8 cellular contexts compared by ENCODE assay signal in the genomic region with DNA sequence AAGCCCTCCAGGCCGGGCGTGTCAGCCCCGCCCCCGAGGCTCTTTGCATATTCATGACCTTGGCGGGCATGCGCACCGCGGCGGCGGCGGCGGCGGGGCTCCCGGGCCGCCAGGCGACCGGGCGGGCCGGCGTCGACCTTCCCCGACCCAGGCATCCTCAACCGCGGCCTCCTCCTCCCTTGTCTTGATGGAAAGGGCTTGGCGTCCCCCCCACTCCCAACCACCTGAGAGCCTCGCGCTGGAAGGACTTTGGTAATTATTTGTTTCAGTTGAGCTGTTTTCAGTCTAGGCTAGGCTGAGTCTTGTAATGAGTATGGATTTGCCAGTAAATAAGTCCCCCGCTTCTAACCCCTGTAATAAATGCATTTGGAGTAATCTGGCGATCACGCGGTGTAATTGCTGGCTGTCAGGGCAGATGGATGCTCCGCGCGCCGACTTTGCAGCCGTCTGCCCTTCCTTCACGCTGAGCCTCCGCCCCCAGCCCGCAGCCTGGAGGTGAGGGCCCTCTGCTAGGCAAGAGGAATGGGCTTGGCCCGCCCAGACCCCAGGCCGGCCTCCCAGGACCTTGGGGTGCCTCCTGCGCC. TPM values are rescaled to one million over a fixed set of nuclear protein-coding genes. Genes with fewer than 3 reads are reported as not detected.
DNase-seq lines count a peak whose midpoint lies in the region; ATAC-seq and TF ChIP-seq lines count a peak whose summit lies in the region.

No MANE protein-coding gene starts in this region.

- H3K4me3 ChIP-seq in lung (no peak overlapping the region), SJCRH30 (no peak overlapping the region)

- 2 to 4% methylated on average over 42 of the region's 42 CpGs for WGBS in lung, 2 donors

- H3K9me3 Mint-ChIP-seq in activated B cell treated with CpG ODN at 0.5 μM for 24 hours, result no peaks in the 10 kb centered on the region

- TF ChIP-seq CTCF in activated B cell treated with CpG ODN at 0.5 μM for 24 hours (IDR thresholded peaks at IDR 0.05), result no peak
- TF ChIP-seq CTCF in lung (IDR thresholded peaks at IDR 0.05; ENCODE audit: control extremely low read depth, extremely low read depth), result no peak

- H3K36me3 ChIP-seq in lung (ENCODE audit: control insufficient read depth in 2 of 2, insufficient read depth in 2 of 2, low read length in 2 of 2) (no peaks in the 10 kb centered on the region), SJCRH30 (no peaks in the 10 kb centered on the region)

- peak overlapping the region; percentile 79 for H3K4me3 Mint-ChIP-seq in activated B cell treated with CpG ODN at 0.5 μM for 24 hours

- peak; percentile 60 for ATAC-seq in HG03521 (IDR thresholded peaks at IDR 0.05; ENCODE audit: unreplicated experiment)
- peak; percentile 75 for ATAC-seq in activated B cell treated with CpG ODN at 0.5 μM for 24 hours (ENCODE audit: low read depth)
- peak; percentile 41 for ATAC-seq in lung (ENCODE audit: insufficient read depth, low FRiP score)
- no peak for ATAC-seq in GM18520 (IDR thresholded peaks at IDR 0.05; ENCODE audit: unreplicated experiment)

- CTCF ChIA-PET in activated B cell treated with CpG ODN at 0.5 μM for 24 hours (lab: Charles Lee), result interaction anchor here (1.0 kb wide), 1 partner anchor 14 kb away, joined by 4 read pairs; no protein-coding TSS in a partner anchor

- H3K4me1 Mint-ChIP-seq in activated B cell treated with CpG ODN at 0.5 μM for 24 hours, result peaks cover 8% of the 10 kb centered on the region

- H3K36me3 Mint-ChIP-seq in activated B cell treated with CpG ODN at 0.5 μM for 24 hours (ENCODE audit: low read depth), result no peaks in the 10 kb centered on the region

- DNase-seq in C1 segment of cervical spinal cord (lab: John Stamatoyannopoulos, UW), result peak in 11 of 14 donors; percentile 25 to 76 (median 38)
- DNase-seq in activated B cell treated with CpG ODN at 0.5 μM for 24 hours, result peak; percentile 71
- peak; percentile 87 for DNase-seq in cerebellum (ENCODE audit: low spot score)
- DNase-seq in lung (ENCODE audit: low spot score), result peak; percentile 33
- DNase-seq in stimulated activated CD8-positive, alpha-beta memory T cell treated with anti-CD3 and anti-CD28 coated beads, Interleukin-12 subunit alpha, Interleukin-12 subunit beta, amount 100 ng/mL, for 1 hour (ENCODE audit: low read depth), result peak; percentile 24
- DNase-seq in SJCRH30, result no peak

- no peaks in the 10 kb centered on the region for H3K9me3 ChIP-seq in lung (ENCODE audit: control insufficient read depth in 2 of 2, insufficient read depth in 1 of 2, low read length in 1 of 2)
- no peaks in the 10 kb centered on the region for H3K9me3 ChIP-seq in SJCRH30 (replicated peaks)

- H3K27ac ChIP-seq in lung (ENCODE audit: low read depth in 1 of 2, low read length in 1 of 2) (no peak overlapping the region), SJCRH30 (no peak overlapping the region)

- POLR2A ChIA-PET in activated B cell treated with CpG ODN at 0.5 μM for 24 hours (lab: Charles Lee), result no interaction called here

- H3K27me3 ChIP-seq in lung (ENCODE audit: control insufficient read depth, insufficient read depth) (no peaks in the 10 kb centered on the region), SJCRH30 (no peaks in the 10 kb centered on the region)

- H3K27me3 Mint-ChIP-seq in activated B cell treated with CpG ODN at 0.5 μM for 24 hours, result peaks cover 13% of the 10 kb centered on the region

- H3K4me1 ChIP-seq in lung (ENCODE audit: control insufficient read depth in 2 of 2, insufficient read depth in 2 of 2, low read length in 2 of 2) (peaks cover 0 to 7% of the 10 kb centered on the region in 2 donors), SJCRH30 (peaks cover 5% of the 10 kb centered on the region)

- intact Hi-C loops in activated B cell treated with CpG ODN at 0.5 μM for 24 hours (cut with micrococcal nuclease), result no loop called here

- no peak overlapping the region for H3K27ac Mint-ChIP-seq in activated B cell treated with CpG ODN at 0.5 μM for 24 hours

RNA-seq across cellular contexts. Expression of gene FLRT1, which starts 25.2 kb away (rescaled TPM):
- not detected in 2 replicates for total RNA-seq in activated B cell treated with CpG ODN at 0.5 μM for 24 hours
- 3.7 TPM for total RNA-seq in cerebellum
- under 1 TPM; 0.18 to 0.34 TPM for total RNA-seq in lung
- under 1 TPM; 0.02 to 0.06 TPM for polyA plus RNA-seq in lung
- total RNA-seq in SJCRH30 (2014; rRNA removed; shearing (Covaris generic)), result 0.76 and 1.4 TPM in 2 replicates

Comparison
In these comparisons a context has a peak if more than half of its experiments do, and no peak if none do; other contexts are left out.
1. DNase-seq: peak in C1 segment of cervical spinal cord (11 of 14), activated B cell treated with CpG ODN at 0.5 μM for 24 hours (single experiment), cerebellum (single experiment), lung (single experiment) and stimulated activated CD8-positive, alpha-beta memory T cell treated with anti-CD3 and anti-CD28 coated beads, Interleukin-12 subunit alpha, Interleukin-12 subunit beta, amount 100 ng/mL, for 1 hour (single experiment); none in SJCRH30 (0 of 2).